ENCODE assay signal across 13 cellular contexts in the genomic region with DNA sequence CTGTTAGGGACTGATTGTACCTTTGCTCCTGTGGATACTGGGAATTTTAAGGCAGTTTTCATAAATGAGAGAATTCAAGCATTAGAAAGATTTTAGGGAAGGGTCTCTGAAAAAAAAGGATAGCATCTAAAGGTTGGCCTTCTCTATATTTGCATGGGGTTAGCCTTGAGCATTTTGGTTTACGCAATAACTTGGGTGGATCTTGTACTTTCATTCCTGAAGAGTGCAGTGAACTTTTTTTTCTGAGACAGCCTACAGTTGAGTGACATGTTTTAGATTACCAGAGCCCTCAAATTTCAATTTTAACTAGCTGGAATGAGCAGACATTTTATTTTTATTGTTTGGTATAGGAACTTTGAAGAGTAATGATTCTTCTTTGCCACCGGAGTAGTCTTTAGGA.
DNase-seq lines count a peak whose midpoint lies in the region; ATAC-seq and TF ChIP-seq lines count a peak whose summit lies in the region.
"Had no signal": no experiment of that assay in that cellular context is flagged by ENCODE, and none has a peak within 500 bp of the region (broad histone marks: within the 10 kb centered on the region; RNA-seq: fewer than 3 reads in every experiment).

No MANE protein-coding gene starts in this region.

- no peak overlapping the region for H3K4me3 ChIP-seq in fibroblast of villous mesenchyme (ENCODE audit: low read depth, low read length)
- H3K4me3 ChIP-seq in skeletal muscle tissue (ENCODE audit: low read length in 3 of 3): no peak overlapping the region
- no peak overlapping the region for H3K4me3 ChIP-seq in OCI-LY7 (ENCODE audit: low read depth, low read length, poor library complexity, severe bottlenecking)

- no peak for ATAC-seq in HG02981 (IDR thresholded peaks at IDR 0.05; ENCODE audit: unreplicated experiment)
- ATAC-seq: activated CD8-positive, alpha-beta T cell treated with anti-CD3 and anti-CD28 coated beads, Interleukin-2, amount 10 ng/mL, durations not matched to agents 7 days and 5 days had no signal

- no peak overlapping the region for H3K27ac ChIP-seq in RWPE1
- peak overlapping the region; percentile 1 for H3K27ac ChIP-seq in skeletal muscle tissue (ENCODE audit: low read depth, low read length)
- H3K27ac ChIP-seq in OCI-LY7 (ENCODE audit: low read depth, low read length, poor library complexity, severe bottlenecking): no peak overlapping the region

- no peaks in the 10 kb centered on the region for H3K27me3 ChIP-seq in skeletal muscle tissue (ENCODE audit: control insufficient read depth in 3 of 3, insufficient read depth in 3 of 3, low read length in 3 of 3)

- no peak overlapping the region for H3K9ac ChIP-seq in skeletal muscle tissue (ENCODE audit: low read depth in 1 of 3, low read length in 3 of 3)

- H4K20me1 ChIP-seq in OCI-LY7 (ENCODE audit: insufficient read depth, low read length): no peaks in the 10 kb centered on the region

- no peaks in the 10 kb centered on the region for H3K9me2 ChIP-seq in OCI-LY7 (ENCODE audit: insufficient read depth, low read length)

- TF ChIP-seq RAD21 in Ishikawa (IDR thresholded peaks at IDR 0.05; ENCODE audit: low read depth): no peak

- intact Hi-C loops in OCI-LY7 (cut with micrococcal nuclease; ENCODE audit: unreplicated experiment): no loop called here

- H3K4me1 ChIP-seq in skeletal muscle tissue (ENCODE audit: control insufficient read depth in 3 of 3, insufficient read depth in 3 of 3, low read length in 3 of 3) (peaks cover 0 to 19% (median 15%) of the 10 kb centered on the region in 3 donors), OCI-LY7 (ENCODE audit: insufficient read depth, low read length, poor library complexity, severe bottlenecking) (no peaks in the 10 kb centered on the region)

- H3K9me3 ChIP-seq in skeletal muscle tissue (ENCODE audit: control insufficient read depth in 3 of 3, low read length in 3 of 3) (no peaks in the 10 kb centered on the region), OCI-LY7 (ENCODE audit: low read length) (no peaks in the 10 kb centered on the region)

- POLR2A ChIA-PET in RWPE1 (lab: Yijun Ruan, JAX; ENCODE audit: low non-redundant PET): no interaction called here
- POLR2A ChIA-PET in OCI-LY7 (lab: Charles Lee): interaction anchor here (1.0 to 1.5 kb wide), 2 partner anchors 13 to 66 kb away, joined by 3 read pairs; no protein-coding TSS in a partner anchor

- TF ChIP-seq EP300 in Ishikawa (IDR thresholded peaks at IDR 0.05; ENCODE audit: borderline replicate concordance): no peak

- BruUV-seq in OCI-LY7 (replicated peaks; lab: Mats Ljungman, UMichigan): no TSS peak

- CTCF ChIA-PET in RWPE1 (lab: Yijun Ruan, JAX): interaction anchor here (0.5 to 0.8 kb wide), 3 partner anchors 12 to 245 kb away, joined by 3 read pairs; no protein-coding TSS in a partner anchor
- CTCF ChIA-PET in OCI-LY7 (lab: Charles Lee; ENCODE audit: unreplicated experiment): no interaction called here

- TF ChIP-seq CTCF in RWPE1 (conservative IDR thresholded peaks at IDR 0.05; ENCODE audit: low read depth) (no peak), fibroblast of villous mesenchyme (IDR thresholded peaks at IDR 0.05; ENCODE audit: insufficient read depth, low read depth, low read length) (no peak), OCI-LY7 (conservative IDR thresholded peaks at IDR 0.05; ENCODE audit: low read length) (no peak)

- no peaks in the 10 kb centered on the region for H3K79me2 ChIP-seq in OCI-LY7 (ENCODE audit: insufficient read depth, low read depth, low read length)

- H2AFZ ChIP-seq in OCI-LY7 (ENCODE audit: low read length): no peak overlapping the region

- H3K36me3 ChIP-seq in skeletal muscle tissue (ENCODE audit: control insufficient read depth in 3 of 3, insufficient read depth in 3 of 3, low read length in 3 of 3) (no peaks in the 10 kb centered on the region), OCI-LY7 (ENCODE audit: insufficient read depth, low read length) (no peaks in the 10 kb centered on the region)

- DNase-seq in RWPE1 (ENCODE audit: low spot score) (peak; percentile 56), fibroblast of villous mesenchyme (ENCODE audit: low read depth) (peak; percentile 51), OCI-LY7 (ENCODE audit: low spot score) (no peak)
- no peak for DNase-seq in NK-92 treated with Interleukin-12 subunit alpha and Interleukin-12 subunit beta, amount 100 ng/mL, for 24 hours (lab: John Stamatoyannopoulos, UW)
- DNase-seq: activated CD8-positive, alpha-beta T cell treated with anti-CD3 and anti-CD28 coated beads, Interleukin-2, amount 10 ng/mL, durations not matched to agents 7 days and 5 days; CD4-positive, alpha-beta T cell; GDM1; H7; islet precursor cell; Kasumi-1 had no signal

- H3K4me2 ChIP-seq in OCI-LY7 (ENCODE audit: low read length): no peak overlapping the region

TF ChIP-seq in Ishikawa, 13 proteins besides CTCF, POLR2A, EP300 and RAD21:
- peak; percentile 48; the same call in 1 of the 2 replicates for TF ChIP-seq CEBPB (IDR thresholded peaks at IDR 0.05)
- TF ChIP-seq, protein P1, sequence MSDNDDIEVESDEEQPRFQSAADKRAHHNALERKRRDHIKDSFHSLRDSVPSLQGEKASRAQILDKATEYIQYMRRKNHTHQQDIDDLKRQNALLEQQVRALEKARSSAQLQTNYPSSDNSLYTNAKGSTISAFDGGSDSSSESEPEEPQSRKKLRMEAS (IDR thresholded peaks at IDR 0.05): no peak

Comparison
In these comparisons a context has a peak if more than half of its experiments do, and no peak if none do; other contexts are left out.
1. DNase-seq: peak in RWPE1 (single experiment) and fibroblast of villous mesenchyme (single experiment); none in OCI-LY7 (single experiment) and NK-92 treated with Interleukin-12 subunit alpha and Interleukin-12 subunit beta, amount 100 ng/mL, for 24 hours (single experiment).